ENCODE assay signal across 8 cellular contexts in the genomic region with DNA sequence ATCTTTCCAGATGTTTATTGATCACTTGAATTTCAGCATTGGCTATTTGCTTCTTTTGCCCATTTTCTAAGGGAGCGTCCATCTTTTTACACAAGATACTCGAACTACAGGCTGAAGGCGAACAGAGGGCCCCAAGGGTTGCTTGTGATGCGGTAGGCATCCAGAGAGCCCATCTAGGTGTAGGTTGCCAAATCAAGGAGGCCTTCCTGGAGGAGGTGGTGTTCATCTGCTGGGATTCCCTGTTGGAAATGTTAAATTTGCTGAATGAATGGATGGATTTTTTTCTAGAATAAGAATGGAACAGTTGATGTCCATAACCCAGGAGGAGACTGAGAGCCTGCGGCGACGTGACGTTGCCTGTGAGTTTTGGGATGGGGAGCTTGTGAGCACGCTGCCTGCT.
"Had no signal": no experiment of that assay in that cellular context is flagged by ENCODE, and none has a peak within 500 bp of the region (broad histone marks: within the 10 kb centered on the region; RNA-seq: fewer than 3 reads in every experiment).

No MANE protein-coding gene starts in this region.

- H3K9ac ChIP-seq: GM23248 had no signal

- H3K27ac ChIP-seq: GM23248, HL-60 had no signal

- DNase-seq: GM23248, GOT3, HFFc6, IMR-90, KBM-7 had no signal

- ATAC-seq: HCT116 had no signal

- H3K4me3 ChIP-seq: GM23248, HAP-1 had no signal

- H3K9me3 ChIP-seq: HAP-1 had no signal

- H3K4me1 ChIP-seq: HAP-1 had no signal

- H2AFZ ChIP-seq: GM23248 had no signal
